Comparison of ENCODE assay signal across 8 cellular contexts in the genomic region with DNA sequence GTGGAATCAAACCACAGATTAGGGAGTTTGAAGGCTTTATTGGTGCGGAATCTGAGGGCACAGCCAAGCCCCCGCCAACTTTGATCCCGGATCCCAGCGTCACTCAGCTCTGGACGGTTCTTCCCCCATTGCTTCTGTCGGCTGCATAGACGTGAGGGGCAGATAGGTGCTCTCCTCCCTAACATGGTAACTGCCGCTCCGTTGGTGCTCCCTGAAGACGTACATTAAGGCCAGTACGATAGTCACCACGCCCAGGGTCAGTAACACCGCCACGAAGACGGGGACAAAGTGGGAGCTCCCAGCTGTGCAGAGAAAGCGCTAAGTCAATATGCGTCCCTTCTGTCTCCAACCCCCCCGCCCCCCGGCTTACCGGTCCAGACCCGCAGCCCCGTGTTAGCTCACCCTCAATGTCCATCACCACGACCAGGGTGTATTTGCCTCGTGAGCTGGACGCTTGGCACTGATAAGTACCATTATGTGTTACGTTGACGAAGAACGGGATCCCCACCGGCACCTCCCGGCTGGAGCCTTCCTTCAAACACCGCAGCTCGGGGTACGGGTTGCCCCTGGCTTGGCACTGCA. TPM values are rescaled to one million over a fixed set of nuclear protein-coding genes. Genes with fewer than 3 reads are reported as not detected.
A peak's percentile ranks its signal among the peaks of the same experiment; 100 is the strongest.
DNase-seq lines count a peak whose midpoint lies in the region; ATAC-seq, FAIRE-seq and TF ChIP-seq lines count a peak whose summit lies in the region.

No MANE protein-coding gene starts in this region.

- no peaks in the 10 kb centered on the region for H3K9me3 ChIP-seq in astrocyte (ENCODE audit: insufficient read depth, low read depth, low read length)
- H3K9me3 ChIP-seq in right lobe of liver, result no peaks in the 10 kb centered on the region

- DNase-seq in astrocyte (ENCODE audit: low read depth) (peak; percentile 1), right lobe of liver (no peak), type B pancreatic cell (ENCODE audit: extremely low spot score, unreplicated experiment) (no peak), NCI-H1417 (lab: John Stamatoyannopoulos, UW) (no peak), urothelium cell line (ENCODE audit: low spot score) (no peak)

- TF ChIP-seq CTCF in C4-2B (conservative IDR thresholded peaks at IDR 0.05), result no peak
- TF ChIP-seq CTCF in astrocyte (IDR thresholded peaks at IDR 0.05; ENCODE audit: insufficient read depth, low read depth, low read length), result no peak
- no peak for TF ChIP-seq CTCF in right lobe of liver (IDR thresholded peaks at IDR 0.05)
- no peak for TF ChIP-seq CTCF in type B pancreatic cell (conservative IDR thresholded peaks at IDR 0.05)

- no peak for TF ChIP-seq POLR2A in right lobe of liver (IDR thresholded peaks at IDR 0.05)

- peaks cover 2% of the 10 kb centered on the region for H3K4me1 Mint-ChIP-seq in astrocyte (ENCODE audit: low read depth, unreplicated experiment)
- peaks cover 13% of the 10 kb centered on the region for H3K4me1 Mint-ChIP-seq in type B pancreatic cell (ENCODE audit: unreplicated experiment)

- H3K4me1 ChIP-seq in astrocyte (ENCODE audit: insufficient read depth, low read length), result peaks cover 14% of the 10 kb centered on the region
- peaks cover 0 to 27% (median 13%) of the 10 kb centered on the region in 4 donors for H3K4me1 ChIP-seq in right lobe of liver

- H3K27me3 ChIP-seq in astrocyte (ENCODE audit: insufficient read depth, low read length) (no peaks in the 10 kb centered on the region), right lobe of liver (no peaks in the 10 kb centered on the region)

- WGBS in right lobe of liver (ENCODE audit: insufficient coverage, low coverage, low lambda C conversion rate, missing lambda C conversion rate), result 7% methylated on average over 21 of the region's 33 CpGs

- peaks cover 32% of the 10 kb centered on the region for H4K20me1 ChIP-seq in astrocyte (ENCODE audit: insufficient read depth, low read length)

- peaks cover 6% of the 10 kb centered on the region for H3K27me3 Mint-ChIP-seq in astrocyte (ENCODE audit: low read depth, unreplicated experiment)
- H3K27me3 Mint-ChIP-seq in type B pancreatic cell, result peaks cover 1% of the 10 kb centered on the region

- H3K9ac ChIP-seq in astrocyte (ENCODE audit: low read length), result peak overlapping the region; percentile 96

- H3K9me3 Mint-ChIP-seq in astrocyte (ENCODE audit: unreplicated experiment) (no peaks in the 10 kb centered on the region), type B pancreatic cell (no peaks in the 10 kb centered on the region)

- H3K27ac ChIP-seq in C4-2B, result peak overlapping the region; percentile 84
- no peak overlapping the region for H3K27ac ChIP-seq in astrocyte (ENCODE audit: low read depth, low read length)
- peak overlapping the region in 2 of 3 donors; percentile 70 to 74 for H3K27ac ChIP-seq in right lobe of liver

- H3K4me3 Mint-ChIP-seq in astrocyte (ENCODE audit: unreplicated experiment), result peak overlapping the region; percentile 96
- H3K4me3 Mint-ChIP-seq in type B pancreatic cell, result peak overlapping the region; percentile 97

- peak; percentile 3 for ATAC-seq in HG02588 (IDR thresholded peaks at IDR 0.05; ENCODE audit: unreplicated experiment)
- ATAC-seq in right lobe of liver, result no peak
- ATAC-seq in GM18520 (IDR thresholded peaks at IDR 0.05; ENCODE audit: unreplicated experiment), result no peak

- H3K27ac Mint-ChIP-seq in astrocyte (ENCODE audit: unreplicated experiment), result peak overlapping the region; percentile 95
- peak overlapping the region; percentile 88 for H3K27ac Mint-ChIP-seq in type B pancreatic cell

- H3K79me2 ChIP-seq in astrocyte (ENCODE audit: insufficient read depth, low read length), result peaks cover 39% of the 10 kb centered on the region

- peaks cover 6% of the 10 kb centered on the region for H3K36me3 Mint-ChIP-seq in astrocyte (ENCODE audit: low read depth, unreplicated experiment)
- peaks cover 4% of the 10 kb centered on the region for H3K36me3 Mint-ChIP-seq in type B pancreatic cell

- peak overlapping the region; percentile 99 for H3K4me2 ChIP-seq in astrocyte (ENCODE audit: low read length)

- FAIRE-seq in astrocyte (lab: Jason Lieb, UNC), result no peak
- FAIRE-seq in urothelium cell line (lab: Jason Lieb, UNC), result no peak

- intact Hi-C loops in right lobe of liver (cut with DNase I), result loop anchor here in 1 of 2 donors (10.0 kb wide), 1 partner anchor 51 kb away; the partner anchor contains the start of gene TYK2

- peak overlapping the region; percentile 91 for H2AFZ ChIP-seq in astrocyte (ENCODE audit: low read depth, low read length)

- peak overlapping the region; percentile 85 for H3K4me3 ChIP-seq in astrocyte (ENCODE audit: insufficient read depth, low read depth, low read length)
- H3K4me3 ChIP-seq in right lobe of liver, result peak overlapping the region; percentile 90 to 94 (median 91)

- peaks cover 5% of the 10 kb centered on the region for H3K36me3 ChIP-seq in astrocyte (ENCODE audit: insufficient read depth, low read length)
- peaks cover 0 to 16% (median 9%) of the 10 kb centered on the region in 4 donors for H3K36me3 ChIP-seq in right lobe of liver

RNA-seq across cellular contexts. Expression of gene RAVER1, which starts 0.5 kb away (rescaled TPM):
- total RNA-seq in astrocyte, result 27.5 and 29.6 TPM in 2 replicates
- 1 to 10 TPM; 5.2 to 9.5 (median 7.1) TPM for total RNA-seq in right lobe of liver
- total RNA-seq in type B pancreatic cell (ENCODE audit: low replicate concordance), result 42.5 and 48.4 TPM in 2 replicates

RNA-seq across cellular contexts. Expression of gene ICAM3, which starts 5.6 kb away (rescaled TPM):
- total RNA-seq in astrocyte (10.9 and 12.4 TPM in 2 replicates), right lobe of liver (10 to 100 TPM; 11.4 to 35.5 (median 22.4) TPM), type B pancreatic cell (ENCODE audit: low replicate concordance) (5.8 and 8.2 TPM in 2 replicates)

RNA-seq across cellular contexts. Expression of gene FDX2, which starts 18.0 kb away (rescaled TPM):
- 18.6 and 24.4 TPM in 2 replicates for total RNA-seq in astrocyte
- 10 to 100 TPM in 4 of 6 experiments, 1 to 10 TPM in 2; 8.9 to 17.1 (median 10.7) TPM for total RNA-seq in right lobe of liver
- 18.8 and 23.3 TPM in 2 replicates for total RNA-seq in type B pancreatic cell (ENCODE audit: low replicate concordance)

RNA-seq across cellular contexts. Expression of gene ZGLP1, which starts 24.2 kb away (rescaled TPM):
- total RNA-seq in astrocyte, result 2.5 and 3.4 TPM in 2 replicates
- 1 to 10 TPM in 5 of 6 experiments, under 1 TPM in 1; 0.62 to 4.4 (median 1.5) TPM for total RNA-seq in right lobe of liver
- total RNA-seq in type B pancreatic cell (ENCODE audit: low replicate concordance), result 5.5 and 17.0 TPM in 2 replicates

RNA-seq across cellular contexts. Expression of gene ICAM5, which starts 44.1 kb away (rescaled TPM):
- 0.07 and 0.31 TPM in 2 replicates for total RNA-seq in astrocyte
- under 1 TPM in 3 of 6 experiments, not detected in 3; 0.06 to 0.27 (median 0.24) TPM for total RNA-seq in right lobe of liver
- 2.3 and 3.8 TPM in 2 replicates for total RNA-seq in type B pancreatic cell (ENCODE audit: low replicate concordance)
